ENCODE assay signal across 1 cellular context in genomic region chr10:35420044-35420443, GRCh38.
TF ChIP-seq lines count a peak whose summit lies in the region.

No MANE protein-coding gene starts in this region.

TF ChIP-seq in K562, 482 proteins besides CTCF, POLR2A, EP300 and RAD21:
- TF ChIP-seq CLOCK (CRISPR knock-in tag; IDR thresholded peaks at IDR 0.05; ENCODE audit: borderline replicate concordance), result no peak
- no peak for TF ChIP-seq TARDBP (IDR thresholded peaks at IDR 0.05)
- no peak for TF ChIP-seq MAFG (tag; conservative IDR thresholded peaks at IDR 0.05)
- no peak for TF ChIP-seq STAT6 (CRISPR knock-in tag; IDR thresholded peaks at IDR 0.05)
- TF ChIP-seq EGR1 (conservative IDR thresholded peaks at IDR 0.05), result peak; percentile 48; the same call in 1 of the 2 replicates
- TF ChIP-seq XRCC5 (IDR thresholded peaks at IDR 0.05; ENCODE audit: low read depth, low read length), result no peak
- no peak for TF ChIP-seq TGIF2 (CRISPR knock-in tag; IDR thresholded peaks at IDR 0.05)
